ENCODE assay signal across 22 cellular contexts in genomic region chr2:147031897-147032296, GRCh38.
DNase-seq lines count a peak whose midpoint lies in the region; ATAC-seq, FAIRE-seq and TF ChIP-seq lines count a peak whose summit lies in the region.
"Had no signal": no experiment of that assay in that cellular context is flagged by ENCODE, and none has a peak within 500 bp of the region (broad histone marks: within the 10 kb centered on the region; RNA-seq: fewer than 3 reads in every experiment).

No MANE protein-coding gene starts in this region.

- H3K27ac ChIP-seq in GM23248 = no peak overlapping the region
- H3K27ac ChIP-seq: A549; BLaER1 treated with 17β-estradiol and CSF1 and Interleukin-3, amounts not matched to agents 10 nM and 100 nM; HL-60 had no signal

- 72 to 73% methylated on average over 3 of the region's 3 CpGs for WGBS in GM23248 (ENCODE audit: low coverage in 1 of 2, low lambda C conversion rate in 2 of 2, missing lambda C conversion rate in 2 of 2), 2 experiments

- no peak overlapping the region for H2AFZ ChIP-seq in GM23248

- H3K4me2 ChIP-seq in GM23248 (ENCODE audit: unreplicated experiment) = peak overlapping the region; percentile 1
- H3K4me2 ChIP-seq: A549; BLaER1 treated with 17β-estradiol and CSF1 and Interleukin-3, amounts not matched to agents 10 nM and 100 nM; SK-N-SH had no signal

- no peak for FAIRE-seq in GM12891 (lab: Jason Lieb, UNC)
- FAIRE-seq: A549, D721Med, H54 had no signal

- no peaks in the 10 kb centered on the region for H3K9me3 ChIP-seq in GM23248 (ENCODE audit: low read depth)
- H3K9me3 ChIP-seq: A549, SK-N-SH had no signal

- no peak for DNase-seq in GM23248
- DNase-seq in amniotic epithelial cell (ENCODE audit: low read depth) = peak; percentile 91
- no peak for DNase-seq in left colon
- peak; percentile 59 for DNase-seq in renal cortical epithelial cell (ENCODE audit: low read depth)
- DNase-seq in left cardiac atrium = no peak
- no peak for DNase-seq in GM12891 (ENCODE audit: insufficient read length, low spot score)
- DNase-seq in 8988T = no peak
- DNase-seq: CD8-positive, alpha-beta T cell; HFFc6; NCI-H1417; NCI-H187; NCI-H2107; NCI-H510A; NCI-H774; SHP77 treated with DMSO at 0.1 percent for 48 hours; SK-N-SH had no signal

- H3K79me2 ChIP-seq in GM23248 (ENCODE audit: insufficient read depth) = no peaks in the 10 kb centered on the region

- H3K27me3 ChIP-seq in GM23248 (replicated peaks; ENCODE audit: insufficient read depth) = no peaks in the 10 kb centered on the region
- H3K27me3 ChIP-seq: BLaER1 treated with 17β-estradiol and CSF1 and Interleukin-3, amounts not matched to agents 10 nM and 100 nM had no signal

- H3K9ac ChIP-seq in GM23248 = no peak overlapping the region
- H3K9ac ChIP-seq: BLaER1 treated with 17β-estradiol and CSF1 and Interleukin-3, amounts not matched to agents 10 nM and 100 nM; SK-N-SH had no signal

- ATAC-seq in left colon = peak; percentile 77
- no peak for ATAC-seq in left cardiac atrium
- no peak for ATAC-seq in GM19463 (IDR thresholded peaks at IDR 0.05; ENCODE audit: unreplicated experiment)
- ATAC-seq: A549; CD8-positive, alpha-beta T cell had no signal

- H3K4me3 ChIP-seq in GM23248 = no peak overlapping the region
- H3K4me3 ChIP-seq: A549; BLaER1 treated with 17β-estradiol and CSF1 and Interleukin-3, amounts not matched to agents 10 nM and 100 nM had no signal

- H3K9me2 ChIP-seq in GM23248 (ENCODE audit: insufficient read depth) = no peaks in the 10 kb centered on the region
- H3K9me2 ChIP-seq: SK-N-SH had no signal

- in situ Hi-C loops in GM23248 (cut with MboI) = no loop called here

- peaks cover 26% of the 10 kb centered on the region for H3F3A ChIP-seq in GM23248 (ENCODE audit: insufficient read depth)

- H4K20me1 ChIP-seq in GM23248 (ENCODE audit: insufficient read depth) = no peaks in the 10 kb centered on the region
- H4K20me1 ChIP-seq: BLaER1 treated with 17β-estradiol and CSF1 and Interleukin-3, amounts not matched to agents 10 nM and 100 nM had no signal

- H3K36me3 ChIP-seq in GM23248 (ENCODE audit: low read depth) = no peaks in the 10 kb centered on the region
- H3K36me3 ChIP-seq: BLaER1 treated with 17β-estradiol and CSF1 and Interleukin-3, amounts not matched to agents 10 nM and 100 nM had no signal

- intact Hi-C loops in left colon (cut with DNase I, micrococcal nuclease) (no loop called here), left cardiac atrium (cut with DNase I) (no loop called here)

- TF ChIP-seq POLR2A in GM12891 (IDR thresholded peaks at IDR 0.05; ENCODE audit: low read depth, low read length) = no peak

- H3K4me1 ChIP-seq in GM23248 (ENCODE audit: insufficient read depth) = peaks cover 33% of the 10 kb centered on the region
- H3K4me1 ChIP-seq: A549; BLaER1 treated with 17β-estradiol and CSF1 and Interleukin-3, amounts not matched to agents 10 nM and 100 nM had no signal

TF ChIP-seq in GM12891, 5 proteins besides CTCF, POLR2A, EP300 and RAD21:
- no peak for TF ChIP-seq SPI1 (IDR thresholded peaks at IDR 0.05; ENCODE audit: low read depth, low read length)
- TF ChIP-seq TAF1 (IDR thresholded peaks at IDR 0.05; ENCODE audit: low read depth, low read length) = no peak
- no peak for TF ChIP-seq PAX5 (IDR thresholded peaks at IDR 0.05; ENCODE audit: insufficient read depth, low read length, severe bottlenecking)
- no peak for TF ChIP-seq POU2F2 (IDR thresholded peaks at IDR 0.05; ENCODE audit: low read depth, low read length)
- TF ChIP-seq POLR2AphosphoS5 (IDR thresholded peaks at IDR 0.05; ENCODE audit: low read depth, low read length) = no peak

Comparison
In these comparisons a context has a peak if more than half of its experiments do, and no peak if none do; other contexts are left out.
1. DNase-seq: peak in amniotic epithelial cell (single experiment) and renal cortical epithelial cell (single experiment); none in GM23248 (single experiment), left colon (0 of 2), left cardiac atrium (single experiment), GM12891 (single experiment) and 8988T (single experiment).